25 cellular contexts compared by ENCODE assay signal in the genomic region with DNA sequence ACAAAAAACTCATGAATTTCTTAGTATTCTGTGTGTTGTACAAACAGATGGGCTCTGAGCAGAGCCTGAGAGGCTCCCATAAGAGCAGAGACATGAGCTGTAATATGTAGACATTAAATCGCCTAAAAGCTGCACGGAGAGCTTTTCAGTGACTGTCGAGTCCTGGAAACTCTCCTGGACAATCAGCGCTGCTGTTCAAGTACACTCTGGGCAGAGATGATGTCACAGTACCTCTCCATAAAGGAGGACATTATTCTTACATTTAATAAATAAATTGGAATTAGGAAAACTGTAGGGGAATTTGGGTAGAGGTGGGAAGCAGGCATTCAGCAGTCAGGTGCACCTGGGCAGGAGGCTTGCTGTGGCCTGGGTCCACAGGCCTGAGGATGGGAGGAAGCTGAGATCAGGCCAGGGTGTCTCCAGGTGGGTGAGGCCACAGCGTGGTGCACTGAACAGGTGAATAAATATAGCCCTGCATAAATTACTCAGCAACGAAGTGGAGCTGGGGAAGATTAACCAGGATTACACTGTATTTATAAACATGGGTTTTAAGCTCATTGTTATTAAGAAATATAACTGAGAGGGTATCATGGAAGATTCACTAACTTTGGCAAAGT. TPM values are rescaled to one million over a fixed set of nuclear protein-coding genes. Genes with fewer than 3 reads are reported as not detected.
DNase-seq lines count a peak whose midpoint lies in the region; ATAC-seq, FAIRE-seq and TF ChIP-seq lines count a peak whose summit lies in the region.
"Had no signal": no experiment of that assay in that cellular context is flagged by ENCODE, and none has a peak within 500 bp of the region (broad histone marks: within the 10 kb centered on the region; RNA-seq: fewer than 3 reads in every experiment).

No MANE protein-coding gene starts in this region.

- ATAC-seq in activated B cell treated with CpG ODN at 0.5 μM for 24 hours (ENCODE audit: low read depth): no peak
- no peak for ATAC-seq in HG03025 (IDR thresholded peaks at IDR 0.05; ENCODE audit: low FRiP score, unreplicated experiment)
- ATAC-seq: activated T-cell treated with anti-CD3 and anti-CD28 coated beads, Interleukin-2, amount 50 U/mL, for 4 hours; Panc1 had no signal

- intact Hi-C loops in activated B cell treated with CpG ODN at 0.5 μM for 24 hours (cut with micrococcal nuclease) (loop anchor here (2.0 to 5.0 kb wide), 2 partner anchors 30 to 115 kb away; no protein-coding TSS in a partner anchor), uterus (cut with DNase I; ENCODE audit: low total_unique reads) (no loop called here)

- H3K4me1 Mint-ChIP-seq in activated B cell treated with CpG ODN at 0.5 μM for 24 hours: peaks cover 85% of the 10 kb centered on the region
- H3K4me1 Mint-ChIP-seq: activated CD4-positive, alpha-beta T cell treated with anti-CD3 and anti-CD28 coated beads, Interleukin-2, amount 10 ng/mL, durations not matched to agents 24 days and 14 days; brain; neural progenitor cell had no signal

- FAIRE-seq in GM19239 (lab: Jason Lieb, UNC): peak; percentile 66
- FAIRE-seq: H1 had no signal

- DNase-seq in DMS153 (lab: John Stamatoyannopoulos, UW): peak; percentile 61
- no peak for DNase-seq in GM19239 (ENCODE audit: insufficient read length, low spot score)
- DNase-seq in NCI-H345 treated with DMSO at 0.1 percent for 48 hours (lab: John Stamatoyannopoulos, UW; ENCODE audit: unreplicated experiment): peak; percentile 78
- no peak for DNase-seq in activated B cell treated with CpG ODN at 0.5 μM for 24 hours
- DNase-seq in epidermal melanocyte (ENCODE audit: insufficient read length, low spot score): no peak
- no peak for DNase-seq in uterus
- DNase-seq: activated CD4-positive, alpha-beta T cell treated with anti-CD3 and anti-CD28 coated beads, Interleukin-2, amount 10 ng/mL, durations not matched to agents 24 days and 14 days; activated T-cell treated with anti-CD3 and anti-CD28 coated beads, Interleukin-2, amount 50 U/mL, for 4 hours; Caco-2; cerebellar nuclear complex; dorsolateral prefrontal cortex; SHP77; stimulated activated CD4-positive, alpha-beta T cell treated with anti-CD3 and anti-CD28 coated beads, Interleukin-1b, Interleukin-23, amount 100 ng/mL, for 48 hours; T-helper 9 cell; WERI-Rb-1 had no signal

- H3K4me3 ChIP-seq in uterus: no peak overlapping the region
- H3K4me3 ChIP-seq: BLaER1 treated with 17β-estradiol and CSF1 and Interleukin-3, amounts not matched to agents 10 nM and 100 nM; dorsolateral prefrontal cortex; neural progenitor cell; right atrium auricular region; smooth muscle cell had no signal

- H3K9me3 ChIP-seq in uterus: no peaks in the 10 kb centered on the region
- H3K9me3 ChIP-seq: Caco-2 had no signal

- TF ChIP-seq POLR2A in uterus (IDR thresholded peaks at IDR 0.05): no peak

- no peaks in the 10 kb centered on the region for H3K4me1 ChIP-seq in uterus
- H3K4me1 ChIP-seq: Caco-2, neural progenitor cell, right atrium auricular region had no signal

- POLR2A ChIA-PET in activated B cell treated with CpG ODN at 0.5 μM for 24 hours (lab: Charles Lee): interaction anchor here (1.0 to 2.9 kb wide), 7 partner anchors 13 to 53 kb away, joined by 3 to 12 read pairs (median 4); a partner anchor contains a TSS

- no peaks in the 10 kb centered on the region for H3K36me3 ChIP-seq in uterus
- H3K36me3 ChIP-seq: neural progenitor cell, right atrium auricular region, WERI-Rb-1 had no signal

- peak overlapping the region; percentile 83 for H3K27ac Mint-ChIP-seq in activated B cell treated with CpG ODN at 0.5 μM for 24 hours
- H3K27ac Mint-ChIP-seq: activated CD4-positive, alpha-beta T cell treated with anti-CD3 and anti-CD28 coated beads, Interleukin-2, amount 10 ng/mL, durations not matched to agents 24 days and 14 days; brain; neural progenitor cell; type B pancreatic cell had no signal

- no peaks in the 10 kb centered on the region for H3K27me3 ChIP-seq in uterus
- H3K27me3 ChIP-seq: BLaER1 treated with 17β-estradiol and CSF1 and Interleukin-3, amounts not matched to agents 10 nM and 100 nM; neural progenitor cell; right atrium auricular region had no signal

- H3K27ac ChIP-seq in uterus: no peak overlapping the region
- H3K27ac ChIP-seq: dorsolateral prefrontal cortex, neural progenitor cell, right atrium auricular region, WERI-Rb-1 had no signal

- TF ChIP-seq CTCF in activated B cell treated with CpG ODN at 0.5 μM for 24 hours (IDR thresholded peaks at IDR 0.05): no peak
- no peak for TF ChIP-seq CTCF in uterus (IDR thresholded peaks at IDR 0.05)

- peak overlapping the region; percentile 68 for H3K4me3 Mint-ChIP-seq in activated B cell treated with CpG ODN at 0.5 μM for 24 hours
- H3K4me3 Mint-ChIP-seq: activated CD4-positive, alpha-beta T cell treated with anti-CD3 and anti-CD28 coated beads, Interleukin-2, amount 10 ng/mL, durations not matched to agents 24 days and 14 days; activated T-cell treated with anti-CD3 and anti-CD28 coated beads, Interleukin-2, amount 50 U/mL, for 4 hours; brain; neural progenitor cell; type B pancreatic cell had no signal

- CTCF ChIA-PET in activated B cell treated with CpG ODN at 0.5 μM for 24 hours (lab: Charles Lee): interaction anchor here (1.8 to 4.3 kb wide), 3 partner anchors 12 to 47 kb away, joined by 5 to 30 read pairs (median 9); no protein-coding TSS in a partner anchor

- H3K36me3 Mint-ChIP-seq in activated B cell treated with CpG ODN at 0.5 μM for 24 hours (ENCODE audit: low read depth): peaks cover 7% of the 10 kb centered on the region
- H3K36me3 Mint-ChIP-seq: brain, neural progenitor cell, type B pancreatic cell had no signal

- H3K9me3 Mint-ChIP-seq in activated B cell treated with CpG ODN at 0.5 μM for 24 hours: peaks cover 5% of the 10 kb centered on the region
- H3K9me3 Mint-ChIP-seq: activated CD4-positive, alpha-beta T cell treated with anti-CD3 and anti-CD28 coated beads, Interleukin-2, amount 10 ng/mL, durations not matched to agents 24 days and 14 days; neural progenitor cell; type B pancreatic cell had no signal

- peaks cover 24% of the 10 kb centered on the region for H3K27me3 Mint-ChIP-seq in activated B cell treated with CpG ODN at 0.5 μM for 24 hours

RNA-seq across cellular contexts. Expression of a gene that starts 13.3 kb away (rescaled TPM):
- total RNA-seq in activated B cell treated with CpG ODN at 0.5 μM for 24 hours: 228 and 234 TPM in 2 replicates
- total RNA-seq in uterus: 1 to 10 TPM in 1 of 4 donors, not detected in 3; 2.6 TPM
- total RNA-seq: activated CD4-positive, alpha-beta T cell treated with anti-CD3 and anti-CD28 coated beads, Interleukin-2, amount 10 ng/mL, durations not matched to agents 24 days and 14 days; Caco-2; LHCN-M2; smooth muscle cell had no signal

RNA-seq across cellular contexts. Expression of a gene that starts 41.0 kb away (rescaled TPM):
- 1.1 and 1.2 TPM in 2 replicates for total RNA-seq in activated B cell treated with CpG ODN at 0.5 μM for 24 hours
- under 1 TPM in 1 of 4 donors, not detected in 3; 0.28 TPM for total RNA-seq in uterus
- total RNA-seq: activated CD4-positive, alpha-beta T cell treated with anti-CD3 and anti-CD28 coated beads, Interleukin-2, amount 10 ng/mL, durations not matched to agents 24 days and 14 days; activated T-cell treated with anti-CD3 and anti-CD28 coated beads, Interleukin-2, amount 50 U/mL, for 4 hours; Caco-2; dorsolateral prefrontal cortex; LHCN-M2; right atrium auricular region; smooth muscle cell had no signal

Comparison
In these comparisons a context has a peak if more than half of its experiments do, and no peak if none do; other contexts are left out.
1. DNase-seq: peak in DMS153 (single experiment) and NCI-H345 treated with DMSO at 0.1 percent for 48 hours (single experiment); none in GM19239 (single experiment), activated B cell treated with CpG ODN at 0.5 μM for 24 hours (single experiment), epidermal melanocyte (single experiment) and uterus (0 of 2).
2. RNA of a gene that starts 13.3 kb away (total RNA-seq): 228 to 234 TPM in activated B cell treated with CpG ODN at 0.5 μM for 24 hours; 2.6 TPM in uterus; every median in the first group is over 10 times any median in the second.